8 cellular contexts compared by ENCODE assay signal in the genomic region with DNA sequence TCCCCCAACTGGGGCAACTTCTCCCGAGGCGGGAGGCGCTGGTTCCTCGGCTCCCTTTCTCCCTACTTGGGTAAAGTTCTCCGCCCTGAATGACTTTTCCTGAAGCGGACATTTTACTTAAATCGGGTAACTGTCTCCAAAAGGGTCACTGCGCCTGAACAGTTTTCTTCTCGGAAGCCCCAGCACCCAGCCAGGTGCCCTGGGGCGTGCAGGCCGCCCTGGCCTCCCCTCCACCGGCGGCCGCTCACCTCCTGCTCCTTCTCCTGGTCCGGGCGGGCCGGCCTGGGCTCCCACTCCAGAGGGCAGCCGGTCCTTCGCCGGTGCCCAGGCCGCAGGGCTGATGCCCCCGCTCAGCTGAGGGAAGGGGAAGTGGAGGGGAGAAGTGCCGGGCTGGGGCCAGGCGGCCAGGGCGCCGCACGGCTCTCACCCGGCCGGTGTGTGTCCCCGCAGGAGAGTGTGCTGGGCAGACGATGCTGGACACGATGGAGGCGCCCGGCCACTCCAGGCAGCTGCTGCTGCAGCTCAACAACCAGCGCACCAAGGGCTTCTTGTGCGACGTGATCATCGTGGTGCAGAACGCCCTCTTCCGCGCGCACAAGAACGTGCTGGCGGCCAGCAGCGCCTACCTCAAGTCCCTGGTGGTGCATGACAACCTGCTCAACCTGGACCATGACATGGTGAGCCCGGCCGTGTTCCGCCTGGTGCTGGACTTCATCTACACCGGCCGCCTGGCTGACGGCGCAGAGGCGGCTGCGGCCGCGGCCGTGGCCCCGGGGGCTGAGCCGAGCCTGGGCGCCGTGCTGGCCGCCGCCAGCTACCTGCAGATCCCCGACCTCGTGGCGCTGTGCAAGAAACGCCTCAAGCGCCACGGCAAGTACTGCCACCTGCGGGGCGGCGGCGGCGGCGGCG. TPM values are rescaled to one million over a fixed set of nuclear protein-coding genes. Genes with fewer than 3 reads are reported as not detected.
DNase-seq lines count a peak whose midpoint lies in the region; ATAC-seq lines count a peak whose summit lies in the region.

No MANE protein-coding gene starts in this region.

- no peaks in the 10 kb centered on the region for H3K9me3 Mint-ChIP-seq in immature natural killer cell

- ATAC-seq in HG03571 (IDR thresholded peaks at IDR 0.05; ENCODE audit: unreplicated experiment) (no peak), HG03045 (IDR thresholded peaks at IDR 0.05; ENCODE audit: unreplicated experiment) (no peak)

- peaks cover 0 to 8% (median 7%) of the 10 kb centered on the region in 3 donors for H3K36me3 Mint-ChIP-seq in immature natural killer cell

- H3K9me3 ChIP-seq in HAP-1, result no peaks in the 10 kb centered on the region

- H3K27ac Mint-ChIP-seq in immature natural killer cell, result peak overlapping the region in 3 of 6 donors; percentile 24 to 65 (median 55)

- in situ Hi-C loops in HAP-1 (cut with MboI; ENCODE audit: low sequenced_read_pairs) (no loop called here), G401 (cut with HindIII; ENCODE audit: low sequenced_read_pairs) (no loop called here)

- peaks cover 31 to 38% of the 10 kb centered on the region in 2 donors for H3K4me1 Mint-ChIP-seq in immature natural killer cell

- peak overlapping the region; percentile 14; the same call in 1 of the 2 replicates for H3K4me3 ChIP-seq in HAP-1

- H3K27me3 Mint-ChIP-seq in immature natural killer cell (ENCODE audit: low read depth in 3 of 3), result peaks cover 25 to 47% (median 30%) of the 10 kb centered on the region in 3 donors

- H3K36me3 ChIP-seq in HAP-1 (replicated peaks), result 0 out of 2 replicates have a peak, but pooled peaks cover 3% of the 10 kb centered on the region

- peak overlapping the region; percentile 68 to 80 (median 79) for H3K4me3 Mint-ChIP-seq in immature natural killer cell

- no peak for DNase-seq in HAP-1 (ENCODE audit: low spot score in 2 of 2)
- peak; percentile 82 for DNase-seq in activated effector memory CD4-positive, alpha-beta T cell treated with anti-CD3 and anti-CD28 coated beads, Interleukin-2, amount 50 U/mL, for 16 hours
- DNase-seq in immature natural killer cell, result peak in 2 of 3 donors; percentile 42 to 47
- DNase-seq in stimulated activated CD4-positive, alpha-beta T cell treated with anti-CD3 and anti-CD28 coated beads, Interleukin-4, amount 100 ng/mL, for 4 hours, result peak; percentile 49 to 53
- no peak for DNase-seq in RPMI8226
- no peak for DNase-seq in G401 (ENCODE audit: low spot score)

- H3K4me1 ChIP-seq in HAP-1, result no peaks in the 10 kb centered on the region; the same call in 1 of the 2 replicates

- H3K27me3 ChIP-seq in HAP-1 (ENCODE audit: low read depth), result peaks cover 8% of the 10 kb centered on the region

RNA-seq across cellular contexts. Expression of a gene that starts 1.6 kb away (rescaled TPM):
- polyA plus RNA-seq in immature natural killer cell, result 1 to 10 TPM in 2 of 3 donors, under 1 TPM in 1; 0.90 to 5.9 (median 1.2) TPM
- 20.2 and 37.8 TPM in 2 replicates for total RNA-seq in G401 (2014; rRNA removed; shearing (Covaris generic))

RNA-seq across cellular contexts. Expression of a gene that starts 14.7 kb away (rescaled TPM):
- polyA plus RNA-seq in immature natural killer cell, result 100 to 1,000 TPM in 2 of 3 donors, 10 to 100 TPM in 1; 90.6 to 107 (median 104) TPM
- 48.0 and 63.1 TPM in 2 replicates for total RNA-seq in G401 (2014; rRNA removed; shearing (Covaris generic))

RNA-seq across cellular contexts. Expression of a gene that starts 26.5 kb away (rescaled TPM):
- polyA plus RNA-seq in immature natural killer cell, result 10 to 100 TPM; 18.6 to 26.4 (median 21.4) TPM
- total RNA-seq in G401 (2014; rRNA removed; shearing (Covaris generic)), result 48.8 and 56.7 TPM in 2 replicates

RNA-seq across cellular contexts. Expression of a gene that starts 31.3 kb away (rescaled TPM):
- under 1 TPM in 1 of 3 donors, not detected in 2; 0.37 TPM for polyA plus RNA-seq in immature natural killer cell
- 65.0 and 65.6 TPM in 2 replicates for total RNA-seq in G401 (2014; rRNA removed; shearing (Covaris generic))

Comparison
In these comparisons a context has a peak if more than half of its experiments do, and no peak if none do; other contexts are left out.
1. DNase-seq: peak in activated effector memory CD4-positive, alpha-beta T cell treated with anti-CD3 and anti-CD28 coated beads, Interleukin-2, amount 50 U/mL, for 16 hours (single experiment), immature natural killer cell (2 of 3) and stimulated activated CD4-positive, alpha-beta T cell treated with anti-CD3 and anti-CD28 coated beads, Interleukin-4, amount 100 ng/mL, for 4 hours (2 of 2); none in HAP-1 (0 of 2), RPMI8226 (single experiment) and G401 (single experiment).